Comparison of ENCODE assay signal across 8 cellular contexts in genomic region chr6:26240981-26241770, GRCh38.
DNase-seq lines count a peak whose midpoint lies in the region; ATAC-seq and TF ChIP-seq lines count a peak whose summit lies in the region.

No MANE protein-coding gene starts in this region.

- peaks cover 20% of the 10 kb centered on the region for H3K27me3 ChIP-seq in skeletal muscle satellite cell (ENCODE audit: control insufficient read depth, insufficient read depth, low read length)

- peak overlapping the region; percentile 87 for H3K4me2 ChIP-seq in skeletal muscle satellite cell (ENCODE audit: low read length)

- ATAC-seq in Right ventricle myocardium inferior (no peak), HG03457 (IDR thresholded peaks at IDR 0.05; ENCODE audit: unreplicated experiment) (no peak)

- TF ChIP-seq CTCF in fibroblast of the aortic adventitia (IDR thresholded peaks at IDR 0.05; ENCODE audit: insufficient read depth, low read length), result no peak

- peak overlapping the region; percentile 66 for H3K4me3 ChIP-seq in fibroblast of the aortic adventitia (ENCODE audit: low read depth, low read length)
- H3K4me3 ChIP-seq in skeletal muscle satellite cell (ENCODE audit: low read length), result peak overlapping the region; percentile 73

- H3K9ac ChIP-seq in skeletal muscle satellite cell (ENCODE audit: low read depth, low read length), result peak overlapping the region; percentile 78

- H3K36me3 ChIP-seq in skeletal muscle satellite cell (ENCODE audit: insufficient read depth, low read length), result no peaks in the 10 kb centered on the region

- H3K9me3 ChIP-seq in skeletal muscle satellite cell (replicated peaks; ENCODE audit: low read length), result no peaks in the 10 kb centered on the region

- intact Hi-C loops in Right ventricle myocardium inferior (cut with DNase I) (no loop called here), cardiac septum (cut with DNase I) (no loop called here)

- DNase-seq in Right ventricle myocardium inferior (ENCODE audit: missing footprints), result peak; percentile 53
- DNase-seq in cardiac septum (ENCODE audit: low spot score), result no peak
- peak; percentile 29 for DNase-seq in activated T-cell treated with anti-CD3 and anti-CD28 coated beads for 1 hour (ENCODE audit: low read depth)
- no peak for DNase-seq in fibroblast of the aortic adventitia (ENCODE audit: low read depth)
- DNase-seq in inferior parietal cortex (ENCODE audit: extremely low spot score), result no peak
- no peak for DNase-seq in mucosa of gallbladder (ENCODE audit: low spot score)

- H3K4me1 ChIP-seq in skeletal muscle satellite cell (ENCODE audit: control insufficient read depth, insufficient read depth, low read length), result no peaks in the 10 kb centered on the region

Comparison
In these comparisons a context has a peak if more than half of its experiments do, and no peak if none do; other contexts are left out.
1. DNase-seq: peak in Right ventricle myocardium inferior (single experiment) and activated T-cell treated with anti-CD3 and anti-CD28 coated beads for 1 hour (single experiment); none in cardiac septum (single experiment), fibroblast of the aortic adventitia (single experiment), inferior parietal cortex (single experiment) and mucosa of gallbladder (single experiment).